ENCODE assay signal across 25 cellular contexts in the genomic region with DNA sequence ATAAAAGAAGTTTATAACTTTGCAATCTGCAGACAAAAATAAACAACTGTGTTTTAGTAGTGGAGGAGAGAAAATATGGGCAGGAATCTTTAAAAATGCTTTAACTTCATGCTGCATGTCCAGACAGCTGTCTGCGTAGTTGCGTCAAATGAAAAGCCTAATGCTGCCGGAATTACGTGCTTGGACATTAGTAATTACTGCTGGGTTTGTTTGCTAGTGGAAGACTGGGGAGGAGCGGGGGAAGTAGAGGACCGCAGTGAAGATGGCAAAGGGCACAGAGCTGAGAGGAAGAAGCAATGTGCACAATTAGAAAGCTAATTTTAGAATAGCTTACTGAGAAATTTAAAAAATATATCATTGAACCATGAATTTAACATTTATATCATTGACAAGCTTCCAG. TPM values are rescaled to one million over a fixed set of nuclear protein-coding genes. Genes with fewer than 3 reads are reported as not detected.
DNase-seq lines count a peak whose midpoint lies in the region; ATAC-seq, FAIRE-seq and TF ChIP-seq lines count a peak whose summit lies in the region.
"Had no signal": no experiment of that assay in that cellular context is flagged by ENCODE, and none has a peak within 500 bp of the region (broad histone marks: within the 10 kb centered on the region; RNA-seq: fewer than 3 reads in every experiment).

No MANE protein-coding gene starts in this region.

- ATAC-seq in GM21619 (IDR thresholded peaks at IDR 0.05; ENCODE audit: unreplicated experiment), result no peak
- ATAC-seq: SK-N-SH treated with all-trans-retinoic acid at 6 μM for 48 hours had no signal

- in situ Hi-C loops in G401 (cut with HindIII; ENCODE audit: low sequenced_read_pairs) (no loop called here), astrocyte of the cerebellum (cut with HindIII; ENCODE audit: low sequenced_read_pairs) (no loop called here)

- DNase-seq in G401 (ENCODE audit: low spot score) (peak; percentile 88), NCI-H2227 treated with DMSO at 0.1 percent for 48 hours (lab: John Stamatoyannopoulos, UW) (peak; percentile 59), astrocyte of the cerebellum (ENCODE audit: low read depth) (no peak), putamen (ENCODE audit: low spot score) (no peak), progenitor cell of endocrine pancreas (ENCODE audit: low spot score, unreplicated experiment) (no peak), COLO668 (lab: John Stamatoyannopoulos, UW; ENCODE audit: unreplicated experiment) (no peak)
- DNase-seq: Calu3; CD4-positive, alpha-beta memory T cell; DMS153; GOT3; HCEC 1CT; KBM-7; MM.1S; NCI-H1048; NCI-H1436 treated with DMSO at 0.1 percent for 48 hours; NCI-H2029 treated with DMSO at 0.1 percent for 48 hours; NCI-H2171; NCI-H526; NK-92 treated with Interleukin-12 subunit alpha and Interleukin-12 subunit beta, amount 100 ng/mL, for 24 hours had no signal

- no peaks in the 10 kb centered on the region for H3K9me3 Mint-ChIP-seq in progenitor cell of endocrine pancreas (ENCODE audit: low read depth)

- H3K4me1 Mint-ChIP-seq in progenitor cell of endocrine pancreas (ENCODE audit: low read depth), result peaks cover 7% of the 10 kb centered on the region

- no peaks in the 10 kb centered on the region for H3K36me3 Mint-ChIP-seq in progenitor cell of endocrine pancreas (ENCODE audit: insufficient read depth)
- H3K36me3 Mint-ChIP-seq: CD4-positive, alpha-beta memory T cell had no signal

- no peak overlapping the region for H3K27ac Mint-ChIP-seq in progenitor cell of endocrine pancreas
- H3K27ac Mint-ChIP-seq: CD4-positive, alpha-beta memory T cell had no signal

- no peak overlapping the region for H3K4me3 Mint-ChIP-seq in progenitor cell of endocrine pancreas (ENCODE audit: low read depth)

- TF ChIP-seq CTCF in astrocyte of the cerebellum (IDR thresholded peaks at IDR 0.05; ENCODE audit: low read depth, low read length, missing control alignments) (no peak), progenitor cell of endocrine pancreas (IDR thresholded peaks at IDR 0.05; ENCODE audit: unreplicated experiment) (no peak)

- peak; percentile 84 for FAIRE-seq in islet of Langerhans (lab: Jason Lieb, UNC)
- FAIRE-seq: G401.6, GM12892 had no signal

- peak overlapping the region; percentile 11 for H3K4me3 ChIP-seq in astrocyte of the cerebellum (ENCODE audit: low read depth, low read length)
- H3K4me3 ChIP-seq: BLaER1 had no signal

- H3K27me3 Mint-ChIP-seq in progenitor cell of endocrine pancreas, result peaks cover 51% of the 10 kb centered on the region

RNA-seq across cellular contexts. Expression of gene SNAP25, which starts 2.4 kb away (rescaled TPM):
- total RNA-seq in G401 (2014; rRNA removed; shearing (Covaris generic)), result not detected in 2 replicates
- 7.7 and 8.2 TPM in 2 replicates for total RNA-seq in progenitor cell of endocrine pancreas
- total RNA-seq: CD4-positive, alpha-beta memory T cell had no signal

Comparison
In these comparisons a context has a peak if more than half of its experiments do, and no peak if none do; other contexts are left out.
1. DNase-seq: peak in G401 (single experiment) and NCI-H2227 treated with DMSO at 0.1 percent for 48 hours (single experiment); none in astrocyte of the cerebellum (single experiment), putamen (single experiment), progenitor cell of endocrine pancreas (single experiment) and COLO668 (single experiment).